In the genomic region with DNA sequence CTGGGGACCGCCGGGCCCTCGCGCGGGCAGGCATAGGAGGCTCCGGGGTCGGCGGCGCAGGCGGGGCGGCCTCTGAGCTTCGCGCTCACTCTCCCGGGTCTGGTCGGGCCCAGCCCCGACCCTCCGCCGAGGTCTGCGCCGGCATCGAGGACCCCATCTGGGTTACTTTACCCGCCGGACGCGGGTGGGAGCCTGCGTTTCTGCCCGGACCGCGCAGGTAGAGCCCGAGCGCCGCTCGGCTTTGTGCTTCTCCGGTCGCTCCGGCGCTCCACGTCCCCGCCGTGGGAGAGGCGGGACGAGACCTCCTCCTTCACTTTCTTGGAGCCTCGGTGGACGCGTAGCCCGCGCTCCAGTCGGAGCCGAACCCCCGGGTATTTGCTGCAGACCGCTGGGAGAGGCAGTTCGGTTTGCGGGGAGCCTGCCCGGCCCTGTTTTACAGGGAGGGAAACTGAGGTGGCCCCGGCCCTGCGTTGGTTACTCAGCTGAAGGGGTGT, we compare ENCODE assay signal across 7 cellular contexts.
DNase-seq lines count a peak whose midpoint lies in the region; ATAC-seq lines count a peak whose summit lies in the region.

No MANE protein-coding gene starts in this region.

- H3K36me3 Mint-ChIP-seq in activated T-cell treated with anti-CD3 and anti-CD28 coated beads, Interleukin-2, amount 50 U/mL, for 72 hours (ENCODE audit: insufficient read depth in 2 of 2), result no peaks in the 10 kb centered on the region
- H3K36me3 Mint-ChIP-seq in stimulated activated memory B cell treated with anti-CD40 and anti-IgM and Interleukin-4, amounts not matched to agents 10 μg/mL and 1 μg/mL and 100 μg/mL, for 72 hours, result no peaks in the 10 kb centered on the region

- H3K27me3 ChIP-seq in iPS-18a (ENCODE audit: control insufficient read depth, insufficient read depth, low read length), result peaks cover 77% of the 10 kb centered on the region

- no peak overlapping the region for H3K27ac Mint-ChIP-seq in activated T-cell treated with anti-CD3 and anti-CD28 coated beads, Interleukin-2, amount 50 U/mL, for 72 hours
- peak overlapping the region; percentile 35 for H3K27ac Mint-ChIP-seq in stimulated activated memory B cell treated with anti-CD40 and anti-IgM and Interleukin-4, amounts not matched to agents 10 μg/mL and 1 μg/mL and 100 μg/mL, for 72 hours

- H3K4me3 Mint-ChIP-seq in activated T-cell treated with anti-CD3 and anti-CD28 coated beads, Interleukin-2, amount 50 U/mL, for 72 hours, result peak overlapping the region; percentile 70 to 94
- peak overlapping the region; percentile 76 for H3K4me3 Mint-ChIP-seq in stimulated activated memory B cell treated with anti-CD40 and anti-IgM and Interleukin-4, amounts not matched to agents 10 μg/mL and 1 μg/mL and 100 μg/mL, for 72 hours

- H3K27me3 Mint-ChIP-seq in activated T-cell treated with anti-CD3 and anti-CD28 coated beads, Interleukin-2, amount 50 U/mL, for 72 hours (ENCODE audit: low read depth), result peaks cover 71% of the 10 kb centered on the region
- peaks cover 65% of the 10 kb centered on the region for H3K27me3 Mint-ChIP-seq in stimulated activated memory B cell treated with anti-CD40 and anti-IgM and Interleukin-4, amounts not matched to agents 10 μg/mL and 1 μg/mL and 100 μg/mL, for 72 hours

- no peaks in the 10 kb centered on the region for H3K36me3 ChIP-seq in iPS-18a (ENCODE audit: control insufficient read depth, low read depth, low read length)

- peak overlapping the region; percentile 41 for H3K4me3 ChIP-seq in iPS-18a (ENCODE audit: low read length)

- H3K4me1 Mint-ChIP-seq in activated T-cell treated with anti-CD3 and anti-CD28 coated beads, Interleukin-2, amount 50 U/mL, for 72 hours (ENCODE audit: low read depth), result peaks cover 42% of the 10 kb centered on the region
- peaks cover 40% of the 10 kb centered on the region for H3K4me1 Mint-ChIP-seq in stimulated activated memory B cell treated with anti-CD40 and anti-IgM and Interleukin-4, amounts not matched to agents 10 μg/mL and 1 μg/mL and 100 μg/mL, for 72 hours

- H3K9me3 ChIP-seq in iPS-18a (ENCODE audit: control insufficient read depth, low read depth, low read length), result no peaks in the 10 kb centered on the region

- DNase-seq in HK-2 (ENCODE audit: unreplicated experiment) (peak; percentile 37), NCI-H2029 treated with DMSO at 0.1 percent for 48 hours (lab: John Stamatoyannopoulos, UW) (no peak)
- peak; percentile 14 to 21 for DNase-seq in activated T-cell treated with anti-CD3 and anti-CD28 coated beads, Interleukin-2, amount 50 U/mL, for 72 hours

- no peaks in the 10 kb centered on the region for H3K4me1 ChIP-seq in iPS-18a (ENCODE audit: control insufficient read depth, low read depth, low read length)

- H3K27ac ChIP-seq in iPS-18a (ENCODE audit: low read length), result no peak overlapping the region

- ATAC-seq in activated T-cell treated with anti-CD3 and anti-CD28 coated beads, Interleukin-2, amount 50 U/mL, for 72 hours (replicated peaks in 1 of 2), result no peak
- ATAC-seq in stimulated activated memory B cell treated with anti-CD40 and anti-IgM and Interleukin-4, amounts not matched to agents 10 μg/mL and 1 μg/mL and 100 μg/mL, for 72 hours, result no peak
- ATAC-seq in HG02938 (IDR thresholded peaks at IDR 0.05; ENCODE audit: unreplicated experiment), result no peak
- ATAC-seq in activated CD4-positive, CD25-positive, alpha-beta regulatory T cell treated with anti-CD3 and anti-CD28 coated beads, Interleukin-2, amount 50 U/mL, for 24 hours, result no peak

- no peaks in the 10 kb centered on the region for H3K9me3 Mint-ChIP-seq in activated T-cell treated with anti-CD3 and anti-CD28 coated beads, Interleukin-2, amount 50 U/mL, for 72 hours
- no peaks in the 10 kb centered on the region for H3K9me3 Mint-ChIP-seq in stimulated activated memory B cell treated with anti-CD40 and anti-IgM and Interleukin-4, amounts not matched to agents 10 μg/mL and 1 μg/mL and 100 μg/mL, for 72 hours

- no peak overlapping the region for H3K9ac ChIP-seq in iPS-18a (ENCODE audit: low read length)
